In the genomic region with DNA sequence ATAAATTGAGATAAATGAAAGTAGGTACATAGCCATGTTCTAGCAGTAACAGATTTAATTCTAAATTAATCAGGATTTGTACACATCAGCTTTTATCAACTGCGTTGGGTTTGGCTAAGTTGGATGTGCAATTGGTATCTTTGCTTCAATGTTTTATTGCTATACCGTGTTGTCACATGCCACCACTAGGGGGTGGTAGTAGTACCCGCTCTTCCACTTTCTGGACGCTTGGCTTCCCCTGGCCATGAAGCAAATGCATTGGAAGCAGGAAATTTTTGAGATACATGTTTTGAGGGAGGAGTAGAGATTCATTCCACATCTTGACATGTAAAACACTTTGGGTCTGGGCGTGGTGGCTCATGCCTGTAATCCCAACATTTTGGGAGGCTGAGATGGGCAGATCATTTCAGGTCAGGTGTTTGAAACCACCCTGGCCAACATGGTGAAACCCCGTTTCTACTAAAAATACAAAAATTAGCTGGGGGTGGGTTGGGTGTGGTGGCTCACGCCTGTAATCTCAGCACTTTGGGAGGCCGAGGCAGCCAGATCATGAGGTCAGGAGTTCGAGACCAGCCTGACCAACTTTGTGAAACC, we compare ENCODE assay signal across 8 cellular contexts. TPM values are rescaled to one million over a fixed set of nuclear protein-coding genes. Genes with fewer than 3 reads are reported as not detected.
A peak's percentile ranks its signal among the peaks of the same experiment; 100 is the strongest.
DNase-seq lines count a peak whose midpoint lies in the region; TF ChIP-seq lines count a peak whose summit lies in the region.

No MANE protein-coding gene starts in this region.

- TF ChIP-seq CTCF in GM20000 (IDR thresholded peaks at IDR 0.05; ENCODE audit: extremely low read depth, missing control alignments): peak; percentile 57
- TF ChIP-seq CTCF in epithelial cell of proximal tubule (conservative IDR thresholded peaks at IDR 0.05; ENCODE audit: low read depth, low read length): peak; percentile 93

- H3K4me3 Mint-ChIP-seq in activated CD4-positive, alpha-beta memory T cell treated with anti-CD3 and anti-CD28 coated beads for 36 hours: no peak overlapping the region

- CTCF ChIA-PET in activated CD4-positive, alpha-beta memory T cell treated with anti-CD3 and anti-CD28 coated beads for 36 hours (lab: Charles Lee): interaction anchor here (0.7 to 6.4 kb wide), 10 partner anchors 11 to 405 kb away, joined by 3 to 48 read pairs (median 4); a partner anchor contains a TSS

- H3K36me3 Mint-ChIP-seq in activated CD4-positive, alpha-beta memory T cell treated with anti-CD3 and anti-CD28 coated beads for 36 hours: no peaks in the 10 kb centered on the region

- H3K27me3 Mint-ChIP-seq in activated CD4-positive, alpha-beta memory T cell treated with anti-CD3 and anti-CD28 coated beads for 36 hours: no peaks in the 10 kb centered on the region

- no peak overlapping the region for H3K27ac Mint-ChIP-seq in activated CD4-positive, alpha-beta memory T cell treated with anti-CD3 and anti-CD28 coated beads for 36 hours

- intact Hi-C loops in activated CD4-positive, alpha-beta memory T cell treated with anti-CD3 and anti-CD28 coated beads for 36 hours (cut with micrococcal nuclease): loop anchor here (1.0 kb wide), 1 partner anchor 397 kb away; no protein-coding TSS in a partner anchor

- no peak overlapping the region for H3K4me3 ChIP-seq in epithelial cell of proximal tubule (ENCODE audit: low read depth, low read length)

- no peaks in the 10 kb centered on the region for H3K4me1 Mint-ChIP-seq in activated CD4-positive, alpha-beta memory T cell treated with anti-CD3 and anti-CD28 coated beads for 36 hours (ENCODE audit: low read depth)

- DNase-seq in AG20443 (ENCODE audit: low spot score): peak; percentile 86
- DNase-seq in GM20000 (ENCODE audit: low spot score): peak; percentile 63
- DNase-seq in NCI-H510A treated with DMSO at 0.1 percent for 48 hours (lab: John Stamatoyannopoulos, UW): peak; percentile 73
- peak; percentile 55 for DNase-seq in activated CD4-positive, alpha-beta memory T cell treated with anti-CD3 and anti-CD28 coated beads for 36 hours
- no peak for DNase-seq in epithelial cell of proximal tubule (ENCODE audit: low read depth)
- peak; percentile 72 for DNase-seq in mucosa of gallbladder (ENCODE audit: low spot score)
- peak; percentile 80 for DNase-seq in ureter (ENCODE audit: low spot score)
- no peak for DNase-seq in cortex of kidney (lab: John Stamatoyannopoulos, UW)

- POLR2A ChIA-PET in activated CD4-positive, alpha-beta memory T cell treated with anti-CD3 and anti-CD28 coated beads for 36 hours (lab: Charles Lee): no interaction called here

- H3K9me3 Mint-ChIP-seq in activated CD4-positive, alpha-beta memory T cell treated with anti-CD3 and anti-CD28 coated beads for 36 hours: no peaks in the 10 kb centered on the region

RNA-seq across cellular contexts. Expression of a gene that starts 58.6 kb away (rescaled TPM):
- total RNA-seq in activated CD4-positive, alpha-beta memory T cell treated with anti-CD3 and anti-CD28 coated beads for 36 hours: not detected
- total RNA-seq in epithelial cell of proximal tubule: 6.5 and 12.5 TPM in 2 replicates
- 38.3 TPM for total RNA-seq in mucosa of gallbladder
- 174 TPM for total RNA-seq in ureter

Comparison
In these comparisons a context has a peak if more than half of its experiments do, and no peak if none do; other contexts are left out.
1. DNase-seq: peak in AG20443 (single experiment), GM20000 (single experiment), NCI-H510A treated with DMSO at 0.1 percent for 48 hours (single experiment), activated CD4-positive, alpha-beta memory T cell treated with anti-CD3 and anti-CD28 coated beads for 36 hours (single experiment), mucosa of gallbladder (single experiment) and ureter (single experiment); none in epithelial cell of proximal tubule (single experiment) and cortex of kidney (single experiment).